Comparison of ENCODE assay signal across 31 cellular contexts in genomic region chr11:68655406-68655805, GRCh38. TPM values are rescaled to one million over a fixed set of nuclear protein-coding genes. Genes with fewer than 3 reads are reported as not detected.
"Had no signal": no experiment of that assay in that cellular context is flagged by ENCODE, and none has a peak within 500 bp of the region (broad histone marks: within the 10 kb centered on the region; RNA-seq: fewer than 3 reads in every experiment).

No MANE protein-coding gene starts in this region.

- FAIRE-seq: keratinocyte had no signal

- H3K27ac ChIP-seq: heart left ventricle, left ventricle myocardium inferior, parathyroid adenoma, right atrium auricular region, skin epidermis, stomach, testis, thyroid gland, transverse colon, upper lobe of left lung, vagina had no signal

- H3K36me3 Mint-ChIP-seq: natural killer cell treated with Interleukin-12 subunit alpha and Interleukin-12 subunit beta and Interleukin-15 and Interleukin-18, amount 100 ng/mL, for 72 hours; stimulated activated naive B cell treated with anti-CD40 and anti-IgM and Interleukin-4, amounts not matched to agents 10 μg/mL and 1 μg/mL and 100 μg/mL, for 72 hours had no signal

- H3K4me3 ChIP-seq: heart left ventricle, left ventricle myocardium inferior, lung, mucosa of descending colon, right atrium auricular region, skin epidermis, stomach, testis, thyroid gland, transverse colon, upper lobe of left lung, vagina had no signal

- H3K27ac Mint-ChIP-seq: naive thymus-derived CD4-positive, alpha-beta T cell; natural killer cell treated with Interleukin-12 subunit alpha and Interleukin-12 subunit beta and Interleukin-15 and Interleukin-18, amount 100 ng/mL, for 72 hours; progenitor cell of endocrine pancreas; stimulated activated naive B cell treated with anti-CD40 and anti-IgM and Interleukin-4, amounts not matched to agents 10 μg/mL and 1 μg/mL and 100 μg/mL, for 72 hours had no signal

- H3K4me3 Mint-ChIP-seq: naive thymus-derived CD4-positive, alpha-beta T cell; natural killer cell treated with Interleukin-12 subunit alpha and Interleukin-12 subunit beta and Interleukin-15 and Interleukin-18, amount 100 ng/mL, for 72 hours; stimulated activated naive B cell treated with anti-CD40 and anti-IgM and Interleukin-4, amounts not matched to agents 10 μg/mL and 1 μg/mL and 100 μg/mL, for 72 hours had no signal

- H3K9me3 ChIP-seq: mucosa of descending colon, testis, thyroid gland, transverse colon, upper lobe of left lung, vagina had no signal

- H3K9me3 Mint-ChIP-seq: natural killer cell treated with Interleukin-12 subunit alpha and Interleukin-12 subunit beta and Interleukin-15 and Interleukin-18, amount 100 ng/mL, for 72 hours had no signal

- H3K36me3 ChIP-seq: heart left ventricle, left ventricle myocardium inferior, right atrium auricular region, stomach, thyroid gland, transverse colon, upper lobe of left lung, vagina had no signal

- H2AFZ ChIP-seq: parathyroid adenoma had no signal

- H3K27me3 ChIP-seq: right atrium auricular region, testis, thyroid gland, upper lobe of left lung, vagina had no signal

- H3K9ac ChIP-seq: parathyroid adenoma had no signal

- DNase-seq: heart left ventricle; hypothalamus; left ventricle myocardium inferior; mesendoderm; midbrain; mucosa of descending colon; naive thymus-derived CD4-positive, alpha-beta T cell; nucleus accumbens; stimulated activated CD4-positive, alpha-beta T cell treated with anti-CD3 and anti-CD28 coated beads, Interleukin-12 subunit alpha, Interleukin-12 subunit beta, amount 100 ng/mL, for 4 hours; stimulated activated CD4-positive, alpha-beta T cell treated with anti-CD3 and anti-CD28 coated beads, Interleukin-15, amount 100 ng/mL, for 24 hours; stimulated activated CD4-positive, alpha-beta T cell treated with anti-CD3 and anti-CD28 coated beads, Interleukin-2, amount 100 ng/mL, for 24 hours; stimulated activated CD4-positive, alpha-beta T cell treated with anti-CD3 and anti-CD28 coated beads, Interleukin-4, amount 100 ng/mL, for 1 hour; stimulated activated naive B cell treated with anti-CD40 and anti-IgM and Interleukin-4, amounts not matched to agents 10 μg/mL and 1 μg/mL and 100 μg/mL, for 72 hours; stimulated activated naive CD8-positive, alpha-beta T cell treated with anti-CD3 and anti-CD28 coated beads, Interleukin-15, Interleukin-2, amounts not matched to agents 100 U/mL and 50 U/mL, for 24 hours; stomach; testis; thyroid gland; transverse colon; upper lobe of left lung had no signal

- H3K4me1 ChIP-seq: parathyroid adenoma, transverse colon had no signal

- H3K79me2 ChIP-seq: parathyroid adenoma had no signal

- ATAC-seq: heart left ventricle; mucosa of descending colon; naive thymus-derived CD4-positive, alpha-beta T cell; natural killer cell treated with Interleukin-12 subunit alpha and Interleukin-12 subunit beta and Interleukin-15 and Interleukin-18, amount 100 ng/mL, for 72 hours; sciatic nerve; stimulated activated naive B cell treated with anti-CD40 and anti-IgM and Interleukin-4, amounts not matched to agents 10 μg/mL and 1 μg/mL and 100 μg/mL, for 72 hours; stimulated activated naive CD8-positive, alpha-beta T cell treated with anti-CD3 and anti-CD28 coated beads, Interleukin-15, Interleukin-2, amounts not matched to agents 100 U/mL and 50 U/mL, for 24 hours had no signal

- H3K4me1 Mint-ChIP-seq: naive thymus-derived CD4-positive, alpha-beta T cell had no signal

RNA-seq across cellular contexts. Expression of gene GAL, which starts 28.9 kb away (rescaled TPM):
- total RNA-seq: myocyte; naive thymus-derived CD4-positive, alpha-beta T cell; osteocyte; renal cortical epithelial cell; right atrium auricular region; sciatic nerve had no signal
- polyA plus RNA-seq: naive thymus-derived CD4-positive, alpha-beta T cell had no signal
